ENCODE assay signal across 10 cellular contexts in the genomic region with DNA sequence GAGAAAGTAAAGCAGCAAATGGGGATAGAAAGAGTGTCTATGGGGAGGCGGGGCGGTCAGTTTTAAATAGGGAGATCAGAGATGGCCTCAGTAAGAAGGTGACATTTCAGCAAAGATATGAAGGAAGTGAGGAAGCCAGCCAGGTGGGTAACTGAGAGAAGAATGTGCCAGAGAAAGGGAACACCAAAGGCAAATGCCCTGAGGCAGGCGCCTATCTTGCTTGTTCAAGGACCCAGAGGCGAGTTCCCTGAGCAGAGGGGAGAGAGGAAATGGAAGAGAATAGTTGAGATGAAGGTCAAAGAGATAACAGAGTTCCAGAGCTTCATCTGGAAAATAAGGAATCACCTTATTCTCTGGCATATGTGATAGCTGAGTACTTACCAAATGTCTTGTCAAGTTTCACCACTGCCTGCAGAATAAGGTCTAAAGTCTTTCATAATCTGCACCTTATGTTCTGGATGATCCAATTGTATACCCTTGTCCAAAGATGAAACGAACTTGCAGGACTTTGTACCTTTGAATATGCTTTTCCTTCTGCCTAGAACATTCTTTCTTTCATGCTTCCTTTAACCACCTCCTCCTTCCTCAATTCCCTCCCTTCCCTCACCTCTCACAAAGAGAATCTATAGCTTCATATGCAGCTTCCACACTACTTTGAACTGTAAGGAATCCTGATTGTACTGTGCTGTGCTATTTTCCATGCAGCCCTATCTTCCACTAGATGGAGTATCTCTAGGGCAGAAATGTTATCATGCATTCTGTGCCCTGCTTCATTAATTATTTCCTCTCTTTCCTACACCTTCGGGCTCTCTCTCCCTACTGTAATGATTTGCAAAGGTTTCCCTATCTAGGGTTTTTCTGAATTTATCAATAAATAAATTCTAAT. TPM values are rescaled to one million over a fixed set of nuclear protein-coding genes. Genes with fewer than 3 reads are reported as not detected.
DNase-seq lines count a peak whose midpoint lies in the region; ATAC-seq, FAIRE-seq and TF ChIP-seq lines count a peak whose summit lies in the region.
"Had no signal": no experiment of that assay in that cellular context is flagged by ENCODE, and none has a peak within 500 bp of the region (broad histone marks: within the 10 kb centered on the region; RNA-seq: fewer than 3 reads in every experiment).

No MANE protein-coding gene starts in this region.

- H3K4me1 Mint-ChIP-seq in activated T-cell treated with anti-CD3 and anti-CD28 coated beads, Interleukin-2, amount 50 U/mL, for 24 hours (ENCODE audit: low read depth), result peaks cover 45% of the 10 kb centered on the region
- H3K4me1 Mint-ChIP-seq in stimulated activated effector memory CD8-positive, alpha-beta T cell treated with anti-CD3 and anti-CD28 coated beads, Interleukin-12 subunit alpha, Interleukin-12 subunit beta, amount 100 ng/mL, for 72 hours, result peaks cover 35% of the 10 kb centered on the region

- TF ChIP-seq CTCF in WERI-Rb-1 (IDR thresholded peaks at IDR 0.05; ENCODE audit: low read depth, low read length) (0 out of 2 replicates have a peak, but pooled peaks have one; percentile 22), cardiac muscle cell (IDR thresholded peaks at IDR 0.05; ENCODE audit: low read depth, low read length) (peak; percentile 38)

- H3K4me3 Mint-ChIP-seq in activated T-cell treated with anti-CD3 and anti-CD28 coated beads, Interleukin-2, amount 50 U/mL, for 24 hours, result no peak overlapping the region
- peak overlapping the region; percentile 3 for H3K4me3 Mint-ChIP-seq in stimulated activated effector memory CD8-positive, alpha-beta T cell treated with anti-CD3 and anti-CD28 coated beads, Interleukin-12 subunit alpha, Interleukin-12 subunit beta, amount 100 ng/mL, for 72 hours
- H3K4me3 Mint-ChIP-seq: naive B cell had no signal

- H3K27ac ChIP-seq in WERI-Rb-1, result no peak overlapping the region
- no peak overlapping the region for H3K27ac ChIP-seq in cardiac muscle cell

- H3K9me3 Mint-ChIP-seq in activated T-cell treated with anti-CD3 and anti-CD28 coated beads, Interleukin-2, amount 50 U/mL, for 24 hours, result no peaks in the 10 kb centered on the region
- no peaks in the 10 kb centered on the region for H3K9me3 Mint-ChIP-seq in stimulated activated effector memory CD8-positive, alpha-beta T cell treated with anti-CD3 and anti-CD28 coated beads, Interleukin-12 subunit alpha, Interleukin-12 subunit beta, amount 100 ng/mL, for 72 hours
- H3K9me3 Mint-ChIP-seq: activated naive CD4-positive, alpha-beta T cell treated with anti-CD3 and anti-CD28 coated beads, Interleukin-2, amount 50 U/mL, for 72 hours; naive B cell had no signal

- no peak for TF ChIP-seq POLR2A in GM18505 (IDR thresholded peaks at IDR 0.05; ENCODE audit: borderline replicate concordance, extremely low read depth, insufficient read depth, insufficient read length)

- H3K27me3 Mint-ChIP-seq in activated T-cell treated with anti-CD3 and anti-CD28 coated beads, Interleukin-2, amount 50 U/mL, for 24 hours, result no peaks in the 10 kb centered on the region
- H3K27me3 Mint-ChIP-seq: naive B cell had no signal

- H3K27me3 ChIP-seq in WERI-Rb-1 (ENCODE audit: insufficient read depth, low read depth, severe bottlenecking), result no peaks in the 10 kb centered on the region
- no peaks in the 10 kb centered on the region for H3K27me3 ChIP-seq in cardiac muscle cell

- DNase-seq in activated T-cell treated with anti-CD3 and anti-CD28 coated beads, Interleukin-2, amount 50 U/mL, for 24 hours, result no peak
- no peak for DNase-seq in activated T-cell treated with anti-CD3 and anti-CD28 coated beads for 4 hours
- no peak for DNase-seq in WERI-Rb-1
- no peak for DNase-seq in cardiac muscle cell (ENCODE audit: low read depth in 1 of 2, low spot score in 1 of 2)
- no peak for DNase-seq in stimulated activated effector memory CD8-positive, alpha-beta T cell treated with anti-CD3 and anti-CD28 coated beads, Interleukin-12 subunit alpha, Interleukin-12 subunit beta, amount 100 ng/mL, for 72 hours (ENCODE audit: low spot score in 2 of 2)
- DNase-seq in HTR-8/SVneo (ENCODE audit: insufficient read length, low spot score), result no peak
- DNase-seq: naive B cell had no signal

- H3K4me3 ChIP-seq in WERI-Rb-1 (ENCODE audit: low read depth, low read length) (no peak overlapping the region), cardiac muscle cell (no peak overlapping the region)

- H3K27ac Mint-ChIP-seq in activated T-cell treated with anti-CD3 and anti-CD28 coated beads, Interleukin-2, amount 50 U/mL, for 24 hours, result peak overlapping the region; percentile 86
- H3K27ac Mint-ChIP-seq in stimulated activated effector memory CD8-positive, alpha-beta T cell treated with anti-CD3 and anti-CD28 coated beads, Interleukin-12 subunit alpha, Interleukin-12 subunit beta, amount 100 ng/mL, for 72 hours, result peak overlapping the region; percentile 77

- no peak for ATAC-seq in stimulated activated effector memory CD8-positive, alpha-beta T cell treated with anti-CD3 and anti-CD28 coated beads, Interleukin-12 subunit alpha, Interleukin-12 subunit beta, amount 100 ng/mL, for 72 hours
- no peak for ATAC-seq in GM18505 (IDR thresholded peaks at IDR 0.05; ENCODE audit: unreplicated experiment)
- ATAC-seq in HG03025 (IDR thresholded peaks at IDR 0.05; ENCODE audit: low FRiP score, unreplicated experiment), result no peak

- no peaks in the 10 kb centered on the region for H3K9me3 ChIP-seq in WERI-Rb-1 (ENCODE audit: severe bottlenecking)
- no peaks in the 10 kb centered on the region for H3K9me3 ChIP-seq in cardiac muscle cell (ENCODE audit: low read depth)

- H3K36me3 ChIP-seq in WERI-Rb-1 (no peaks in the 10 kb centered on the region), cardiac muscle cell (no peaks in the 10 kb centered on the region)

- H3K36me3 Mint-ChIP-seq in activated T-cell treated with anti-CD3 and anti-CD28 coated beads, Interleukin-2, amount 50 U/mL, for 24 hours (ENCODE audit: low read depth), result peaks cover 49% of the 10 kb centered on the region
- H3K36me3 Mint-ChIP-seq in stimulated activated effector memory CD8-positive, alpha-beta T cell treated with anti-CD3 and anti-CD28 coated beads, Interleukin-12 subunit alpha, Interleukin-12 subunit beta, amount 100 ng/mL, for 72 hours, result peaks cover 84% of the 10 kb centered on the region

- FAIRE-seq in HTR-8/SVneo (lab: Jason Lieb, UNC), result no peak

- H3K4me1 ChIP-seq in cardiac muscle cell (ENCODE audit: low read depth), result no peaks in the 10 kb centered on the region

RNA-seq across cellular contexts. Expression of gene GNPTAB, which starts 38.5 kb away (rescaled TPM):
- total RNA-seq in cardiac muscle cell, result 4.7 and 6.2 TPM in 2 replicates
- 4.0 and 8.6 TPM in 2 replicates for polyA plus RNA-seq in cardiac muscle cell

RNA-seq across cellular contexts. Expression of gene SYCP3, which starts 53.0 kb away (rescaled TPM):
- not detected in 2 replicates for total RNA-seq in cardiac muscle cell
- 0.49 and 0.76 TPM in 2 replicates for polyA plus RNA-seq in cardiac muscle cell
